8 cellular contexts compared by ENCODE assay signal in the genomic region with DNA sequence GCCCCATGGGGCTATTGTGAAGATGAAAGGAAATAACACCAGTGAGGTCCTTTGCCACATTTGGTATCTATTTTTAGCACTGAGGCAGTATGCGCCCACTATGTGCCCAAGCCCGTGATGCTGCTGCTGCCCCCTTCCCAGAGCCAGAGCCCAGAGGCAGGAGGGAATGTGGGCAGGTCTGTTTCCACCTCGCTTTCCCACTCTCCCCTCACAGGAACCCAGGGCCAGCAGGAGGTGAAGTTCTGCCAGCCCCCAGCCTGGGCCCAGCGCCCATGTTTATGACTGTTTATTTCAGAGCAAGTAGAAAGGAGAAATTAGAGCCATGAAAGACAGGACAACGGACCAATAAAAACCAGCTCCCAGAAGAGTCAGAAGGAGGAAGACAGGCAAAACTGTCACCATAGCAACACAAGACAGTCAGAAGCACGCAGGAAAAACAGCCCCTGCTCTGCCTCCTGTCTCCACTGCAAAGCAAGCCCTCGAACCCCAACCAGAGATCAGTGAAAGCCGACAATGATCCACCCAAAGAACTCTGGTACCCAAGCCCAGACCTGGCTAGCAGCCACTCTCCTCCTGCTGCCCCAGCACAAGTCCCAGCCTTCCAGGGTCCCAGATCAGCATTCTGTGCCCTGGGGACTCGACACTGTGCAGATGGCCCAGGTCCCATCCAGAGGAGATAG. TPM values are rescaled to one million over a fixed set of nuclear protein-coding genes. Genes with fewer than 3 reads are reported as not detected.
DNase-seq lines count a peak whose midpoint lies in the region; ATAC-seq and TF ChIP-seq lines count a peak whose summit lies in the region.

No MANE protein-coding gene starts in this region.

- H3K9me3 ChIP-seq in Karpas-422 (ENCODE audit: low read length), result no peaks in the 10 kb centered on the region
- H3K9me3 ChIP-seq in right atrium auricular region, result no peaks in the 10 kb centered on the region

- H4K20me1 ChIP-seq in Karpas-422 (ENCODE audit: insufficient read depth, low read depth, low read length), result no peaks in the 10 kb centered on the region

- peaks cover 29% of the 10 kb centered on the region for H3K4me1 ChIP-seq in Karpas-422 (ENCODE audit: low read length)
- peaks cover 0 to 19% of the 10 kb centered on the region in 2 donors for H3K4me1 ChIP-seq in right atrium auricular region

- H3K27ac ChIP-seq in Karpas-422 (ENCODE audit: low read length), result no peak overlapping the region
- peak overlapping the region; percentile 50 to 69 for H3K27ac ChIP-seq in right atrium auricular region

- no peak for ATAC-seq in GM21381 (IDR thresholded peaks at IDR 0.05; ENCODE audit: unreplicated experiment)

- peak overlapping the region; percentile 40 for H3K4me2 ChIP-seq in Karpas-422 (ENCODE audit: low read depth, low read length, poor library complexity, severe bottlenecking)

- H3K36me3 ChIP-seq in Karpas-422 (ENCODE audit: insufficient read depth, low read length) (no peaks in the 10 kb centered on the region), right atrium auricular region (no peaks in the 10 kb centered on the region)

- H3K9ac ChIP-seq in Karpas-422 (ENCODE audit: low read length), result no peak overlapping the region

- no peak for TF ChIP-seq CTCF in right atrium auricular region (IDR thresholded peaks at IDR 0.05)

- DNase-seq in DMS153 (lab: John Stamatoyannopoulos, UW) (peak; percentile 70), Karpas-422 (peak; percentile 76), amygdala (lab: John Stamatoyannopoulos, UW) (peak in 50 of 56 donors; percentile 29 to 84 (median 64)), right atrium auricular region (ENCODE audit: low spot score) (no peak), pulmonary artery endothelial cell (ENCODE audit: low read depth, low spot score) (peak; percentile 47), NCI-H2107 treated with DMSO at 0.1 percent for 48 hours (lab: John Stamatoyannopoulos, UW; ENCODE audit: unreplicated experiment) (no peak)
- DNase-seq in activated CD4-positive, CD25-positive, alpha-beta regulatory T cell treated with anti-CD3 and anti-CD28 coated beads, Interleukin-2, amount 50 U/mL, for 72 hours, result no peak

- H3K4me3 ChIP-seq in Karpas-422 (ENCODE audit: low read length), result no peak overlapping the region
- H3K4me3 ChIP-seq in right atrium auricular region, result peak overlapping the region; percentile 52 to 66

- H3K9me2 ChIP-seq in Karpas-422 (replicated peaks; ENCODE audit: insufficient read depth, low read length), result no peaks in the 10 kb centered on the region

- peak overlapping the region; percentile 20; the same call in 1 of the 2 replicates for H2AFZ ChIP-seq in Karpas-422 (ENCODE audit: low read length)

- H3K27me3 ChIP-seq in Karpas-422 (ENCODE audit: low read length), result no peaks in the 10 kb centered on the region
- no peaks in the 10 kb centered on the region for H3K27me3 ChIP-seq in right atrium auricular region

- no peaks in the 10 kb centered on the region for H3K79me2 ChIP-seq in Karpas-422 (ENCODE audit: low read length)

RNA-seq across cellular contexts. Expression of gene CYRIA, which starts 1.4 kb away (rescaled TPM):
- 2.3 and 4.2 TPM in 2 replicates for total RNA-seq in Karpas-422 (2014; rRNA removed; shearing (Covaris generic); ENCODE audit: low replicate concordance)
- total RNA-seq in right atrium auricular region (1 to 10 TPM; 1.7 to 2.8 TPM), pulmonary artery endothelial cell (23.3 and 27.0 TPM in 2 replicates)

Comparison
In these comparisons a context has a peak if more than half of its experiments do, and no peak if none do; other contexts are left out.
1. DNase-seq: peak in DMS153 (single experiment), Karpas-422 (single experiment), amygdala (50 of 56) and pulmonary artery endothelial cell (single experiment); none in right atrium auricular region (single experiment), NCI-H2107 treated with DMSO at 0.1 percent for 48 hours (single experiment) and activated CD4-positive, CD25-positive, alpha-beta regulatory T cell treated with anti-CD3 and anti-CD28 coated beads, Interleukin-2, amount 50 U/mL, for 72 hours (single experiment).